ENCODE assay signal across 8 cellular contexts in genomic region chr11:47247502-47247901, GRCh38. TPM values are rescaled to one million over a fixed set of nuclear protein-coding genes. Genes with fewer than 3 reads are reported as not detected.
DNase-seq lines count a peak whose midpoint lies in the region; ATAC-seq and TF ChIP-seq lines count a peak whose summit lies in the region.

No MANE protein-coding gene starts in this region.

- peaks cover 29% of the 10 kb centered on the region for H3K36me3 Mint-ChIP-seq in activated CD4-positive, alpha-beta T cell treated with anti-CD3 and anti-CD28 coated beads, Interleukin-2, amount 10 ng/mL, durations not matched to agents 24 days and 14 days (ENCODE audit: low read depth)
- peaks cover 48% of the 10 kb centered on the region for H3K36me3 Mint-ChIP-seq in activated B cell treated with CpG ODN at 0.5 μM for 24 hours (ENCODE audit: low read depth)

- CTCF ChIA-PET in activated B cell treated with CpG ODN at 0.5 μM for 24 hours (lab: Charles Lee) = interaction anchor here (1.2 to 2.8 kb wide), 3 partner anchors 12 to 70 kb away, joined by 3 to 9 read pairs (median 6); partner anchors contain the start of gene ARFGAP2

- DNase-seq in activated CD4-positive, alpha-beta T cell treated with anti-CD3 and anti-CD28 coated beads, Interleukin-2, amount 10 ng/mL, durations not matched to agents 24 days and 14 days = no peak
- no peak for DNase-seq in activated CD4-positive, alpha-beta T cell treated with anti-CD3 and anti-CD28 coated beads, Interleukin-2, amount 50 U/mL, for 48 hours
- DNase-seq in activated B cell treated with CpG ODN at 0.5 μM for 24 hours (no peak), spleen (no peak), inferior parietal cortex (ENCODE audit: extremely low spot score) (no peak)
- DNase-seq in stimulated activated CD8-positive, alpha-beta memory T cell treated with anti-CD3 and anti-CD28 coated beads, Interleukin-4, amount 100 ng/mL, for 48 hours = no peak

- peak overlapping the region in 3 of 8 donors; percentile 90 to 95 (median 94) for H3K27ac ChIP-seq in spleen

- H3K9me3 ChIP-seq in iPS-18c (ENCODE audit: control insufficient read depth, insufficient read depth, low read length) = no peaks in the 10 kb centered on the region
- H3K9me3 ChIP-seq in spleen = no peaks in the 10 kb centered on the region

- peak overlapping the region; percentile 98 for H3K4me3 Mint-ChIP-seq in activated CD4-positive, alpha-beta T cell treated with anti-CD3 and anti-CD28 coated beads, Interleukin-2, amount 10 ng/mL, durations not matched to agents 24 days and 14 days
- H3K4me3 Mint-ChIP-seq in activated B cell treated with CpG ODN at 0.5 μM for 24 hours = peak overlapping the region; percentile 98

- intact Hi-C loops in activated CD4-positive, alpha-beta T cell treated with anti-CD3 and anti-CD28 coated beads, Interleukin-2, amount 10 ng/mL, durations not matched to agents 24 days and 14 days (cut with micrococcal nuclease) = loop anchor here (5.0 kb wide), 1 partner anchor 310 kb away; the partner anchor contains the start of gene CSTPP1
- intact Hi-C loops in activated B cell treated with CpG ODN at 0.5 μM for 24 hours (cut with micrococcal nuclease) (no loop called here), spleen (cut with DNase I; ENCODE audit: low total_unique reads) (no loop called here)

- TF ChIP-seq CTCF in activated B cell treated with CpG ODN at 0.5 μM for 24 hours (IDR thresholded peaks at IDR 0.05) = no peak
- TF ChIP-seq CTCF in spleen (IDR thresholded peaks at IDR 0.05 in 8 of 11, conservative IDR thresholded peaks at IDR 0.05 in 3 of 11) = no peak

- H3K27me3 ChIP-seq in spleen (replicated peaks in 1 of 7) = no peaks in the 10 kb centered on the region

- no peak overlapping the region for H3K27ac Mint-ChIP-seq in activated CD4-positive, alpha-beta T cell treated with anti-CD3 and anti-CD28 coated beads, Interleukin-2, amount 10 ng/mL, durations not matched to agents 24 days and 14 days
- H3K27ac Mint-ChIP-seq in activated B cell treated with CpG ODN at 0.5 μM for 24 hours = no peak overlapping the region

- H3K4me3 ChIP-seq in iPS-18c (ENCODE audit: insufficient read depth, low read depth, low read length) (peak overlapping the region; percentile 98), spleen (peak overlapping the region in 5 of 8 donors; percentile 68 to 94 (median 89))

- peaks cover 0 to 51% (median 30%) of the 10 kb centered on the region in 6 donors for H3K36me3 ChIP-seq in spleen

- no peak for ATAC-seq in activated B cell treated with CpG ODN at 0.5 μM for 24 hours (ENCODE audit: low read depth)
- no peak for ATAC-seq in GM21367 (IDR thresholded peaks at IDR 0.05; ENCODE audit: unreplicated experiment)

- no peak for TF ChIP-seq POLR2A in spleen (IDR thresholded peaks at IDR 0.05)

- no peaks in the 10 kb centered on the region for H3K9me3 Mint-ChIP-seq in activated CD4-positive, alpha-beta T cell treated with anti-CD3 and anti-CD28 coated beads, Interleukin-2, amount 10 ng/mL, durations not matched to agents 24 days and 14 days
- H3K9me3 Mint-ChIP-seq in activated B cell treated with CpG ODN at 0.5 μM for 24 hours = no peaks in the 10 kb centered on the region

- H3K4me1 Mint-ChIP-seq in activated CD4-positive, alpha-beta T cell treated with anti-CD3 and anti-CD28 coated beads, Interleukin-2, amount 10 ng/mL, durations not matched to agents 24 days and 14 days = peaks cover 14% of the 10 kb centered on the region
- peaks cover 21% of the 10 kb centered on the region for H3K4me1 Mint-ChIP-seq in activated B cell treated with CpG ODN at 0.5 μM for 24 hours

- WGBS in spleen, 5 donors = 91 to 99% (median 96%) methylated on average over 5 of the region's 5 CpGs

- POLR2A ChIA-PET in activated B cell treated with CpG ODN at 0.5 μM for 24 hours (lab: Charles Lee) = interaction anchor here (1.4 to 2.7 kb wide), 6 partner anchors 12 to 331 kb away, joined by 4 to 77 read pairs (median 6); partner anchors contain the start of genes ARFGAP2 and DDB2

- H3K27me3 Mint-ChIP-seq in activated CD4-positive, alpha-beta T cell treated with anti-CD3 and anti-CD28 coated beads, Interleukin-2, amount 10 ng/mL, durations not matched to agents 24 days and 14 days = no peaks in the 10 kb centered on the region
- no peaks in the 10 kb centered on the region for H3K27me3 Mint-ChIP-seq in activated B cell treated with CpG ODN at 0.5 μM for 24 hours

- peaks cover 17 to 45% (median 30%) of the 10 kb centered on the region in 6 donors for H3K4me1 ChIP-seq in spleen

RNA-seq across cellular contexts. Expression of gene ACP2, which starts 1.1 kb away (rescaled TPM):
- total RNA-seq in activated CD4-positive, alpha-beta T cell treated with anti-CD3 and anti-CD28 coated beads, Interleukin-2, amount 10 ng/mL, durations not matched to agents 24 days and 14 days = 24.8 and 27.6 TPM in 2 replicates
- total RNA-seq in activated B cell treated with CpG ODN at 0.5 μM for 24 hours (18.7 and 22.5 TPM in 2 replicates), spleen (100 to 1,000 TPM in 2 of 7 donors, 10 to 100 TPM in 5; 43.9 to 113 (median 59.8) TPM)
- polyA plus RNA-seq in spleen = 10 to 100 TPM; 18.9 to 34.4 (median 19.9) TPM

RNA-seq across cellular contexts. Expression of gene NR1H3, which starts 10.3 kb away (rescaled TPM):
- 7.6 and 15.4 TPM in 2 replicates for total RNA-seq in activated CD4-positive, alpha-beta T cell treated with anti-CD3 and anti-CD28 coated beads, Interleukin-2, amount 10 ng/mL, durations not matched to agents 24 days and 14 days
- total RNA-seq in activated B cell treated with CpG ODN at 0.5 μM for 24 hours = 3.9 and 4.9 TPM in 2 replicates
- 100 to 1,000 TPM in 5 of 7 donors, 10 to 100 TPM in 2; 59.1 to 129 (median 119) TPM for total RNA-seq in spleen
- 100 to 1,000 TPM; 136 to 227 (median 219) TPM for polyA plus RNA-seq in spleen

RNA-seq across cellular contexts. Expression of gene MADD, which starts 22.4 kb away (rescaled TPM):
- total RNA-seq in activated CD4-positive, alpha-beta T cell treated with anti-CD3 and anti-CD28 coated beads, Interleukin-2, amount 10 ng/mL, durations not matched to agents 24 days and 14 days = 78.5 and 80.7 TPM in 2 replicates
- total RNA-seq in activated B cell treated with CpG ODN at 0.5 μM for 24 hours (60.9 and 86.9 TPM in 2 replicates), spleen (10 to 100 TPM; 53.6 to 82.4 (median 70.1) TPM)
- polyA plus RNA-seq in spleen = 10 to 100 TPM; 15.7 to 35.0 (median 26.1) TPM

RNA-seq across cellular contexts. Expression of gene DDB2, which starts 32.7 kb away (rescaled TPM):
- 148 and 157 TPM in 2 replicates for total RNA-seq in activated CD4-positive, alpha-beta T cell treated with anti-CD3 and anti-CD28 coated beads, Interleukin-2, amount 10 ng/mL, durations not matched to agents 24 days and 14 days
- total RNA-seq in activated B cell treated with CpG ODN at 0.5 μM for 24 hours (95.1 and 98.0 TPM in 2 replicates), spleen (10 to 100 TPM; 29.5 to 66.3 (median 42.5) TPM)
- 100 to 1,000 TPM in 1 of 3 donors, 10 to 100 TPM in 2; 49.4 to 173 (median 72.7) TPM for polyA plus RNA-seq in spleen
